In the genomic region with DNA sequence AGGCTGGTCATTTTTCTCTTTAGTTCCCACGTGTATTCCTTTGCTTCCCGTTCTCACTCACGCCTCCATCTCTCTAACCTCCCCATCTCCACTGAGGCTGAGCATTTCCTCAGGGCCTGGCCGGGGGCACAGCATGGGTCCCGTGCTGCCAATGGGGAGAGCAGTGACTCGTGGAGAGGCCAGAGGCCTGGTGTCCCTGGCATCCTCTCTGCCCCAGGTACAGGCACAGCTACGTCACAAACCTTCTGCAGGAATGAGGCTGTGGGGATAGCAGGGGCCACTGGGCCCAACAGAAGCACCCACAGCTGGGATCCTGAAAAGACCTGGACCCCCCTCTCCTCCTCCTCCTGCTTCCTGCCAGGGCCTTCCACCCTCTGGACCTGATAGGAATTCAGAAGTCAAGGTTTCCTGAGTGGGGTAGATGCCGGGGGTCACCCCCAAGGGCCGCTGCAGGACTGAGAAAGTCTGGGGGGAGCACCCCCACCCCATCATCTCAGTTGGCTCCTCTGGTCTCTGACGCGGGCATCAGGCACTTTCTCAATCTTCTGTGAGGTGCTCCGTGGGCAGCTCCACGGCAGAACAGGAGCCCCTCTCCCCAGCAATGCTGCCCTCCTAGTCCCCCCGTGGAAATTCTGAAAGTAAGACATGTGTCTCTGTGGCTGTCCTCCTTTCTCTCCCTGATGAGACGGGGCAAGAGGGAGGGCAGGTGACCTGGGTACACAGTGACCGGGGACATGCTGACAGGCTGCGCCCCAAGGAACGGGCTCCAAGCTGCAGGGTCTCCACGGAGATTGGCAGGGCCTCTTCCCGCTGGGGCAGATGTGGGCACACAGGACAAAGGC, we compare ENCODE assay signal across 25 cellular contexts. TPM values are rescaled to one million over a fixed set of nuclear protein-coding genes. Genes with fewer than 3 reads are reported as not detected.
DNase-seq lines count a peak whose midpoint lies in the region; ATAC-seq and TF ChIP-seq lines count a peak whose summit lies in the region.
"Had no signal": no experiment of that assay in that cellular context is flagged by ENCODE, and none has a peak within 500 bp of the region (broad histone marks: within the 10 kb centered on the region; RNA-seq: fewer than 3 reads in every experiment).

No MANE protein-coding gene starts in this region.

- WGBS in endodermal cell (ENCODE audit: insufficient coverage in 1 of 2, insufficient read length in 1 of 2), 2 experiments: 88 to 95% methylated on average over 13 to 20 of the region's 20 CpGs

- no peak overlapping the region for H3K4me3 Mint-ChIP-seq in endodermal cell
- H3K4me3 Mint-ChIP-seq: CD4-positive, alpha-beta T cell had no signal

- DNase-seq in cardiac septum (ENCODE audit: low spot score): peak; percentile 53
- DNase-seq in right atrium auricular region (ENCODE audit: low spot score): no peak
- DNase-seq in endodermal cell: peak; percentile 22
- peak; percentile 47 for DNase-seq in posterior vena cava (ENCODE audit: low spot score)
- DNase-seq in NCI-H345 treated with DMSO at 0.1 percent for 48 hours (lab: John Stamatoyannopoulos, UW; ENCODE audit: unreplicated experiment): no peak
- no peak for DNase-seq in NK-92 (lab: John Stamatoyannopoulos, UW; ENCODE audit: unreplicated experiment)
- DNase-seq: CD4-positive, alpha-beta T cell; DND-41; GM23248; HCEC 1CT; IMR-90; NCI-H1092 treated with DMSO at 0.1 percent for 48 hours; NCI-H1436 treated with DMSO at 0.1 percent for 48 hours; NCI-H1930; NCI-H2227 treated with DMSO at 0.1 percent for 48 hours; NCI-H524; NCI-H774 had no signal

- H3K36me3 ChIP-seq in right atrium auricular region (no peaks in the 10 kb centered on the region), endodermal cell (ENCODE audit: control insufficient read depth, insufficient read depth, low read length) (no peaks in the 10 kb centered on the region)

- no peaks in the 10 kb centered on the region for H3K4me1 ChIP-seq in right atrium auricular region
- peaks cover 3% of the 10 kb centered on the region for H3K4me1 ChIP-seq in endodermal cell (ENCODE audit: control insufficient read depth, insufficient read depth, low read length)
- H3K4me1 ChIP-seq: A549, Caco-2 had no signal

- no peak for ATAC-seq in HG03196 (IDR thresholded peaks at IDR 0.05; ENCODE audit: unreplicated experiment)
- ATAC-seq: A549, GM12878, Panc1, SK-N-SH treated with all-trans-retinoic acid at 6 μM for 48 hours had no signal

- TF ChIP-seq CTCF in right atrium auricular region (IDR thresholded peaks at IDR 0.05) (no peak), endodermal cell (conservative IDR thresholded peaks at IDR 0.05) (no peak)

- H3K4me3 ChIP-seq in right atrium auricular region: no peak overlapping the region
- H3K4me3 ChIP-seq in endodermal cell (ENCODE audit: low read length): no peak overlapping the region
- H3K4me3 ChIP-seq: A549, GM12878, GM23248 had no signal

- H3K36me3 Mint-ChIP-seq in endodermal cell (ENCODE audit: low read depth): no peaks in the 10 kb centered on the region

- no peak overlapping the region for H3K9ac ChIP-seq in endodermal cell (ENCODE audit: extremely low read depth, low read length, poor library complexity, severe bottlenecking)
- H3K9ac ChIP-seq: GM23248, KMS-11 had no signal

- peaks cover 1% of the 10 kb centered on the region for H3K4me1 Mint-ChIP-seq in endodermal cell

- H3K27me3 ChIP-seq in right atrium auricular region (no peaks in the 10 kb centered on the region), endodermal cell (ENCODE audit: control insufficient read depth, insufficient read depth, low read length, poor library complexity, severe bottlenecking) (peaks cover 5% of the 10 kb centered on the region)

- intact Hi-C loops in cardiac septum (cut with DNase I): loop anchor here (10.0 kb wide), 1 partner anchor 495 kb away; no protein-coding TSS in a partner anchor
- intact Hi-C loops in posterior vena cava (cut with DNase I): no loop called here

- no peaks in the 10 kb centered on the region for H3K27me3 Mint-ChIP-seq in endodermal cell (ENCODE audit: insufficient read depth)

- H3K9me3 Mint-ChIP-seq in endodermal cell: peaks cover 2% of the 10 kb centered on the region
- H3K9me3 Mint-ChIP-seq: CD4-positive, alpha-beta T cell had no signal

- H3K27ac Mint-ChIP-seq in endodermal cell: no peak overlapping the region
- H3K27ac Mint-ChIP-seq: CD4-positive, alpha-beta T cell had no signal

- H3K9me3 ChIP-seq in right atrium auricular region: no peaks in the 10 kb centered on the region
- H3K9me3 ChIP-seq in endodermal cell (ENCODE audit: control insufficient read depth, low read length): no peaks in the 10 kb centered on the region
- H3K9me3 ChIP-seq: A549, Caco-2 had no signal

- no peak overlapping the region for H3K27ac ChIP-seq in right atrium auricular region
- H3K27ac ChIP-seq in endodermal cell (ENCODE audit: low read depth, low read length): no peak overlapping the region
- H3K27ac ChIP-seq: A549, GM23248, KMS-11 had no signal

RNA-seq across cellular contexts. Expression of a gene that starts 11.7 kb away (rescaled TPM):
- total RNA-seq in cardiac septum (not detected), right atrium auricular region (not detected), endodermal cell (under 1 TPM; 0.68 to 0.73 TPM), posterior vena cava (not detected)
- polyA plus RNA-seq in endodermal cell (2013, experiment 1 of 2): 0.11 TPM
- polyA plus RNA-seq in endodermal cell (2013, experiment 2 of 2): not detected
- total RNA-seq: Caco-2; CD4-positive, alpha-beta T cell; GM12878; GM23248 had no signal
- polyA plus RNA-seq: A549, BJ, GM12878, GM23248 had no signal

RNA-seq across cellular contexts. Expression of a gene that starts 17.8 kb away (rescaled TPM):
- total RNA-seq in cardiac septum (0.13 TPM), right atrium auricular region (under 1 TPM in 1 of 2 donors, not detected in 1; 0.12 TPM), endodermal cell (10 to 100 TPM; 11.4 to 12.7 TPM), posterior vena cava (not detected)
- 15.4 TPM for polyA plus RNA-seq in endodermal cell (2013, experiment 1 of 2)
- 13.5 TPM for polyA plus RNA-seq in endodermal cell (2013, experiment 2 of 2)
- total RNA-seq: Caco-2; CD4-positive, alpha-beta T cell; GM12878; GM23248 had no signal
- polyA plus RNA-seq: A549, GM12878, GM23248 had no signal

RNA-seq across cellular contexts. Expression of a gene that starts 43.5 kb away (rescaled TPM):
- 0.32 TPM for total RNA-seq in cardiac septum
- total RNA-seq in right atrium auricular region: under 1 TPM in 1 of 2 donors, not detected in 1; 0.16 TPM
- total RNA-seq in endodermal cell: 10 to 100 TPM; 48.1 to 52.6 TPM
- polyA plus RNA-seq in endodermal cell (2013, experiment 1 of 2): 30.0 TPM
- 34.4 TPM for polyA plus RNA-seq in endodermal cell (2013, experiment 2 of 2)
- under 1 TPM in 1 of 2 donors, not detected in 1; 0.51 TPM for total RNA-seq in posterior vena cava
- total RNA-seq: CD4-positive, alpha-beta T cell; GM12878 had no signal

Comparison
In these comparisons a context has a peak if more than half of its experiments do, and no peak if none do; other contexts are left out.
1. DNase-seq: peak in cardiac septum (single experiment), endodermal cell (single experiment) and posterior vena cava (single experiment); none in right atrium auricular region (single experiment), NCI-H345 treated with DMSO at 0.1 percent for 48 hours (single experiment) and NK-92 (single experiment).
2. RNA of a gene that starts 17.8 kb away (total RNA-seq): 11.4 to 12.7 TPM in endodermal cell; not detected in posterior vena cava, 0.13 TPM in cardiac septum (single experiment) and 0.12 TPM in right atrium auricular region; every median in the first group is over 10 times any median in the second.
3. RNA of a gene that starts 43.5 kb away (total RNA-seq): 48.1 to 52.6 TPM in endodermal cell; 0.51 TPM in posterior vena cava, 0.32 TPM in cardiac septum (single experiment) and 0.16 TPM in right atrium auricular region; every median in the first group is over 10 times any median in the second.